Comparison of ENCODE assay signal across 25 cellular contexts in the genomic region with DNA sequence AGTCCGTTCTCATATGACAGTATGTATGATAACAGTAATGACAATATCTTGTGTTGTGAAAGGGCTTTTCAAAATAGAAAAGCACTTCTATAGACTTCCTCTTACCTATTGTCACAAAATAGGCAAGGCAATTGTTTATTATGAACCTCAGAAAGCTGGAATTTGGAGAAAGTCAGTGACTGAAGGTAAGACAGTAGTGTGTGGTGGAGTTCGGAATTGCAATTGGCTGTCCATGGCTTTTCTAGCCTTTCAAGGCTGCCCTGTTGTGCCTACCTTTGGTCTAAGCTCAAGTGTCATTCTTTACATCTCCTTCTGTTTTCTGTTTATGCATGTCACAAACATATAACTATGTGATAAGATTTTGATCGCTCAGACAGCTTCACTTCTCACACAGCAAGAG.
DNase-seq lines count a peak whose midpoint lies in the region; ATAC-seq, FAIRE-seq and TF ChIP-seq lines count a peak whose summit lies in the region.
"Had no signal": no experiment of that assay in that cellular context is flagged by ENCODE, and none has a peak within 500 bp of the region (broad histone marks: within the 10 kb centered on the region; RNA-seq: fewer than 3 reads in every experiment).

No MANE protein-coding gene starts in this region.

- intact Hi-C loops in right cardiac atrium (cut with DNase I), result no loop called here
- intact Hi-C loops in Right ventricle myocardium inferior (cut with DNase I), result no loop called here

- TF ChIP-seq CTCF in WERI-Rb-1 (IDR thresholded peaks at IDR 0.05; ENCODE audit: low read depth, low read length) (peak; percentile 33; the same call in 1 of the 2 replicates), fibroblast of pulmonary artery (IDR thresholded peaks at IDR 0.05; ENCODE audit: low read length, missing control alignments) (peak; percentile 17), GM10266 (IDR thresholded peaks at IDR 0.05; ENCODE audit: control insufficient read depth, insufficient read depth, low read depth, missing control alignments) (no peak)

- peak overlapping the region; percentile 8 for H3K27ac ChIP-seq in right cardiac atrium (ENCODE audit: low read length)
- no peak overlapping the region for H3K27ac ChIP-seq in WERI-Rb-1
- H3K27ac ChIP-seq: spleen, vagina had no signal

- 82% methylated on average over 3 of the region's 3 CpGs for WGBS in right cardiac atrium

- H3K9me3 ChIP-seq in right cardiac atrium (ENCODE audit: control insufficient read depth, low read length) (no peaks in the 10 kb centered on the region), WERI-Rb-1 (ENCODE audit: severe bottlenecking) (peaks cover 2% of the 10 kb centered on the region)
- H3K9me3 ChIP-seq: vagina had no signal

- no peak for ATAC-seq in right cardiac atrium
- no peak for ATAC-seq in Right ventricle myocardium inferior
- ATAC-seq in GM19023 (IDR thresholded peaks at IDR 0.05; ENCODE audit: unreplicated experiment), result no peak
- no peak for ATAC-seq in GM18907 (IDR thresholded peaks at IDR 0.05; ENCODE audit: unreplicated experiment)
- ATAC-seq: natural killer cell treated with Interleukin-12 subunit alpha and Interleukin-12 subunit beta and Interleukin-15 and Interleukin-18, amount 100 ng/mL, for 72 hours; T-helper 17 cell had no signal

- H3K4me3 ChIP-seq in right cardiac atrium (ENCODE audit: low read length), result no peak overlapping the region
- H3K4me3 ChIP-seq in WERI-Rb-1 (ENCODE audit: low read depth, low read length), result no peak overlapping the region
- H3K4me3 ChIP-seq in fibroblast of pulmonary artery (replicated peaks; ENCODE audit: low read depth, low read length), result no peak overlapping the region
- H3K4me3 ChIP-seq: spleen, vagina had no signal

- H3K4me1 ChIP-seq in right cardiac atrium (ENCODE audit: control insufficient read depth, insufficient read depth, low read length), result peaks cover 5% of the 10 kb centered on the region
- H3K4me1 ChIP-seq: spleen had no signal

- no peak for FAIRE-seq in urothelium cell line (lab: Jason Lieb, UNC)
- FAIRE-seq: HTR-8/SVneo had no signal

- DNase-seq in right cardiac atrium (no peak), Right ventricle myocardium inferior (ENCODE audit: missing footprints) (no peak), WERI-Rb-1 (no peak), fibroblast of pulmonary artery (ENCODE audit: low read depth) (no peak), urothelium cell line (ENCODE audit: low spot score) (peak; percentile 54), GM10266 (ENCODE audit: extremely low spot score) (no peak)
- DNase-seq: activated CD4-positive, alpha-beta T cell treated with anti-CD3 and anti-CD28 coated beads, Interleukin-2, amount 50 U/mL, for 48 hours; activated T-cell treated with anti-CD3 and anti-CD28 coated beads for 4 hours; amniotic stem cell; cerebellar nuclear complex; effector CD8-positive, alpha-beta T cell; hypothalamus; Kasumi-1; NCI-H1105 treated with DMSO at 0.1 percent for 48 hours; NCI-H510A treated with DMSO at 0.1 percent for 48 hours; Right ventricle myocardium superior; spleen; stimulated activated CD8-positive, alpha-beta memory T cell treated with anti-CD3 and anti-CD28 coated beads, Interleukin-4, amount 100 ng/mL, for 48 hours; substantia nigra; T-helper 17 cell had no signal

- H3K36me3 ChIP-seq in WERI-Rb-1, result no peaks in the 10 kb centered on the region
- H3K36me3 ChIP-seq: spleen, vagina had no signal

- H3K27me3 ChIP-seq in right cardiac atrium (ENCODE audit: control insufficient read depth, insufficient read depth), result no peaks in the 10 kb centered on the region
- H3K27me3 ChIP-seq in WERI-Rb-1 (ENCODE audit: insufficient read depth, low read depth, severe bottlenecking), result no peaks in the 10 kb centered on the region
- H3K27me3 ChIP-seq: spleen, vagina had no signal
